Comparison of ENCODE assay signal across 10 cellular contexts in genomic region chr9:131734781-131735180, GRCh38. TPM values are rescaled to one million over a fixed set of nuclear protein-coding genes. Genes with fewer than 3 reads are reported as not detected.
DNase-seq lines count a peak whose midpoint lies in the region; ATAC-seq and TF ChIP-seq lines count a peak whose summit lies in the region.
"Had no signal": no experiment of that assay in that cellular context is flagged by ENCODE, and none has a peak within 500 bp of the region (broad histone marks: within the 10 kb centered on the region; RNA-seq: fewer than 3 reads in every experiment).

No MANE protein-coding gene starts in this region.

- H3K9ac ChIP-seq in skeletal muscle tissue (ENCODE audit: low read depth in 1 of 3, low read length in 3 of 3): peak overlapping the region in 1 of 3 donors; percentile 47

- TF ChIP-seq EP300 in esophagus muscularis mucosa (IDR thresholded peaks at IDR 0.05): no peak

- CTCF ChIA-PET in Panc1 (lab: Charles Lee): no interaction called here

- 87% methylated on average over 8 of the region's 8 CpGs for WGBS in esophagus muscularis mucosa

- DNase-seq in DMS53 (lab: John Stamatoyannopoulos, UW) (peak; percentile 50), DMS53 treated with DMSO at 0.1 percent for 48 hours (lab: John Stamatoyannopoulos, UW; ENCODE audit: unreplicated experiment) (no peak), Panc1 (ENCODE audit: low read depth, low spot score) (no peak), esophagus muscularis mucosa (ENCODE audit: extremely low spot score) (no peak), NCI-H2171 (lab: John Stamatoyannopoulos, UW) (no peak), NCI-H82 treated with DMSO at 0.1 percent for 48 hours (lab: John Stamatoyannopoulos, UW; ENCODE audit: unreplicated experiment) (no peak)
- DNase-seq: NCI-H1092 had no signal

- H3K36me3 ChIP-seq in Panc1 (ENCODE audit: control insufficient read depth, insufficient read depth, low read length): no peaks in the 10 kb centered on the region
- H3K36me3 ChIP-seq in esophagus muscularis mucosa: no peaks in the 10 kb centered on the region
- no peaks in the 10 kb centered on the region for H3K36me3 ChIP-seq in skeletal muscle tissue (ENCODE audit: control insufficient read depth in 3 of 3, insufficient read depth in 3 of 3, low read length in 3 of 3)

- H3K4me1 ChIP-seq in Panc1 (ENCODE audit: control insufficient read depth, insufficient read depth, low read length) (peaks cover 74% of the 10 kb centered on the region), esophagus muscularis mucosa (peaks cover 79 to 94% (median 91%) of the 10 kb centered on the region in 4 donors), skeletal muscle tissue (ENCODE audit: control insufficient read depth in 3 of 3, insufficient read depth in 3 of 3, low read length in 3 of 3) (peaks cover 71 to 77% (median 73%) of the 10 kb centered on the region in 3 donors)

- TF ChIP-seq POLR2A in esophagus muscularis mucosa (IDR thresholded peaks at IDR 0.05; ENCODE audit: low read depth): no peak

- in situ Hi-C loops in Panc1 (cut with HindIII; ENCODE audit: low pct_unique_long_range_greater_than_20kb, low sequenced_read_pairs): no loop called here

- ATAC-seq in Panc1 (no peak), HG03135 (IDR thresholded peaks at IDR 0.05; ENCODE audit: unreplicated experiment) (no peak)
- ATAC-seq: body of pancreas had no signal

- H3K27ac ChIP-seq in Panc1 (ENCODE audit: low read length) (peak overlapping the region; percentile 88), esophagus muscularis mucosa (replicated peaks in 1 of 4) (peak overlapping the region in 3 of 4 donors; percentile 75 to 76 (median 75)), skeletal muscle tissue (ENCODE audit: low read depth, low read length) (peak overlapping the region; percentile 85)

- intact Hi-C loops in Panc1 (cut with micrococcal nuclease; ENCODE audit: unreplicated experiment) (loop anchor here (10.0 kb wide), 1 partner anchor 60 kb away; no protein-coding TSS in a partner anchor), esophagus muscularis mucosa (cut with DNase I) (loop anchor here (2.0 to 5.0 kb wide), 2 partner anchors 57 to 126 kb away; no protein-coding TSS in a partner anchor)

- no peaks in the 10 kb centered on the region for H3K9me3 ChIP-seq in Panc1 (ENCODE audit: control insufficient read depth, insufficient read depth, low read depth, low read length)
- H3K9me3 ChIP-seq in esophagus muscularis mucosa: no peaks in the 10 kb centered on the region
- no peaks in the 10 kb centered on the region for H3K9me3 ChIP-seq in skeletal muscle tissue (ENCODE audit: control insufficient read depth in 3 of 3, low read length in 3 of 3)
- H3K9me3 ChIP-seq: body of pancreas had no signal

- no TSS peak for BruUV-seq in Panc1 (replicated peaks; lab: Mats Ljungman, UMichigan)

- POLR2A ChIA-PET in Panc1 (lab: Charles Lee): no interaction called here

- no peaks in the 10 kb centered on the region for H3K27me3 ChIP-seq in Panc1 (ENCODE audit: control insufficient read depth, insufficient read depth, low read length)
- H3K27me3 ChIP-seq in esophagus muscularis mucosa: no peaks in the 10 kb centered on the region
- no peaks in the 10 kb centered on the region for H3K27me3 ChIP-seq in skeletal muscle tissue (ENCODE audit: control insufficient read depth in 3 of 3, insufficient read depth in 3 of 3, low read length in 3 of 3)
- H3K27me3 ChIP-seq: body of pancreas had no signal

- H3K4me3 ChIP-seq in Panc1 (ENCODE audit: low read depth in 2 of 2, low read length in 2 of 2): no peak overlapping the region
- H3K4me3 ChIP-seq in esophagus muscularis mucosa: no peak overlapping the region
- no peak overlapping the region for H3K4me3 ChIP-seq in skeletal muscle tissue (ENCODE audit: low read length in 3 of 3)
- H3K4me3 ChIP-seq: body of pancreas had no signal

- TF ChIP-seq CTCF in Panc1 (IDR thresholded peaks at IDR 0.05): no peak
- TF ChIP-seq CTCF in esophagus muscularis mucosa (IDR thresholded peaks at IDR 0.05): no peak

RNA-seq across cellular contexts. Expression of gene RAPGEF1, which starts 5.1 kb away (rescaled TPM):
- total RNA-seq in Panc1 (2021; ENCODE audit: unreplicated experiment) (86.8 TPM), esophagus muscularis mucosa (100 to 1,000 TPM in 2 of 4 donors, 10 to 100 TPM in 2; 66.6 to 138 (median 101) TPM), skeletal muscle tissue (19.8 TPM)
- 57.8 TPM for polyA plus RNA-seq in Panc1 (2012; ENCODE audit: insufficient read length)
